ENCODE assay signal across 13 cellular contexts in genomic region chr7:137816696-137817320, GRCh38. TPM values are rescaled to one million over a fixed set of nuclear protein-coding genes. Genes with fewer than 3 reads are reported as not detected.
DNase-seq lines count a peak whose midpoint lies in the region; ATAC-seq, FAIRE-seq and TF ChIP-seq lines count a peak whose summit lies in the region.
"Had no signal": no experiment of that assay in that cellular context is flagged by ENCODE, and none has a peak within 500 bp of the region (broad histone marks: within the 10 kb centered on the region; RNA-seq: fewer than 3 reads in every experiment).

No MANE protein-coding gene starts in this region.

- H3K9ac ChIP-seq in HCT116 (ENCODE audit: low read length), result no peak overlapping the region

- TF ChIP-seq RAD21 in HCT116 (IDR thresholded peaks at IDR 0.05; ENCODE audit: low read depth), result peak; percentile 59

- CTCF ChIA-PET in HCT116 (lab: Charles Lee), result no interaction called here

- ATAC-seq in HCT116 (no peak), left lobe of liver (peak; percentile 82), HG03442 (IDR thresholded peaks at IDR 0.05; ENCODE audit: unreplicated experiment) (no peak)
- ATAC-seq: activated CD4-positive, CD25-positive, alpha-beta regulatory T cell treated with anti-CD3 and anti-CD28 coated beads, Interleukin-2, amount 50 U/mL, for 24 hours; gastroesophageal sphincter; mucosa of descending colon had no signal

- TF ChIP-seq POLR2A in HCT116 (IDR thresholded peaks at IDR 0.05; ENCODE audit: borderline replicate concordance, extremely low read depth, insufficient read depth, insufficient read length), result no peak

- RAD21 ChIA-PET in HCT116 (lab: Charles Lee; ENCODE audit: low non-redundant PET in 1 of 2, low total read pairs in 2 of 2, uncharacterized antibody in 2 of 2, unreplicated experiment in 2 of 2), result no interaction called here

- DNase-seq in D721Med (ENCODE audit: insufficient read length, low spot score) (no peak), HCT116 (ENCODE audit: low read depth, low spot score) (no peak), amniotic epithelial cell (ENCODE audit: low read depth) (peak; percentile 26), left lobe of liver (ENCODE audit: low spot score) (no peak), NCI-H446 (lab: John Stamatoyannopoulos, UW) (no peak), SW480 (ENCODE audit: low spot score) (no peak), T1000 (lab: John Stamatoyannopoulos, UW) (no peak)
- DNase-seq: activated naive CD8-positive, alpha-beta T cell treated with anti-CD3 and anti-CD28 coated beads, Interleukin-2, amount 10 ng/mL, durations not matched to agents 7 days and 5 days; mucosa of descending colon had no signal

- no peak for FAIRE-seq in D721Med (lab: Jason Lieb, UNC)
- FAIRE-seq: G401.6 had no signal

- no peaks in the 10 kb centered on the region for H3K9me3 ChIP-seq in HCT116 (ENCODE audit: control insufficient read depth in 1 of 2, insufficient read depth in 1 of 2, low read depth in 1 of 2, low read length in 2 of 2)
- H3K9me3 ChIP-seq: gastroesophageal sphincter, mucosa of descending colon had no signal

- no peaks in the 10 kb centered on the region for H3K9me2 ChIP-seq in HCT116 (ENCODE audit: insufficient read depth)

- no peak overlapping the region for H2AFZ ChIP-seq in HCT116 (ENCODE audit: low read depth, low read length, poor library complexity, severe bottlenecking)

- peak; percentile 53 for TF ChIP-seq CTCF in D721Med (IDR thresholded peaks at IDR 0.05; ENCODE audit: insufficient read depth, missing control alignments)
- TF ChIP-seq CTCF in HCT116 (IDR thresholded peaks at IDR 0.05 in 2 of 3, conservative IDR thresholded peaks at IDR 0.05 in 1 of 3; ENCODE audit: borderline replicate concordance in 1 of 3, insufficient read depth in 1 of 3, low read depth in 2 of 3, low read length in 2 of 3), result peak in 2 of 3 experiments; percentile 12 to 17; a peak in 2 of 6 replicates

- no peak overlapping the region for H3K4me3 ChIP-seq in HCT116 (replicated peaks in 1 of 2; ENCODE audit: low read depth in 1 of 2, low read length in 2 of 2)
- H3K4me3 ChIP-seq: gastroesophageal sphincter, mucosa of descending colon had no signal

- no peaks in the 10 kb centered on the region for H3K36me3 ChIP-seq in HCT116 (ENCODE audit: control insufficient read depth in 1 of 2, insufficient read depth in 2 of 2, low read length in 2 of 2)
- H3K36me3 ChIP-seq: gastroesophageal sphincter had no signal

- no TSS peak for BruUV-seq in HCT116 (replicated peaks; lab: Mats Ljungman, UMichigan)

- intact Hi-C loops in HCT116 (cut with micrococcal nuclease), result loop anchor here (1.0 to 2.0 kb wide), 2 partner anchors 82 to 192 kb away; no protein-coding TSS in a partner anchor

- H3K79me2 ChIP-seq in HCT116 (ENCODE audit: insufficient read depth, low read length), result no peaks in the 10 kb centered on the region

- no peaks in the 10 kb centered on the region for H3K4me1 ChIP-seq in HCT116 (ENCODE audit: control insufficient read depth in 1 of 2, insufficient read depth in 2 of 2, low read length in 2 of 2)

- POLR2A ChIA-PET in HCT116 (lab: Charles Lee), result no interaction called here

- no peak overlapping the region for H3K27ac ChIP-seq in HCT116 (ENCODE audit: low read depth, low read length)
- H3K27ac ChIP-seq: gastroesophageal sphincter had no signal

- H4K20me1 ChIP-seq in HCT116 (ENCODE audit: insufficient read depth), result no peaks in the 10 kb centered on the region

- H3K27me3 ChIP-seq in HCT116 (ENCODE audit: insufficient read depth, low read length), result peaks cover 3% of the 10 kb centered on the region; the same call in 1 of the 2 replicates
- H3K27me3 ChIP-seq: gastroesophageal sphincter had no signal

- H3K4me2 ChIP-seq in HCT116 (ENCODE audit: low read length), result no peak overlapping the region

TF ChIP-seq in HCT116, 20 proteins besides CTCF, POLR2A, EP300 and RAD21:
- no peak for TF ChIP-seq ZFX (IDR thresholded peaks at IDR 0.05)
- TF ChIP-seq, protein P1, sequence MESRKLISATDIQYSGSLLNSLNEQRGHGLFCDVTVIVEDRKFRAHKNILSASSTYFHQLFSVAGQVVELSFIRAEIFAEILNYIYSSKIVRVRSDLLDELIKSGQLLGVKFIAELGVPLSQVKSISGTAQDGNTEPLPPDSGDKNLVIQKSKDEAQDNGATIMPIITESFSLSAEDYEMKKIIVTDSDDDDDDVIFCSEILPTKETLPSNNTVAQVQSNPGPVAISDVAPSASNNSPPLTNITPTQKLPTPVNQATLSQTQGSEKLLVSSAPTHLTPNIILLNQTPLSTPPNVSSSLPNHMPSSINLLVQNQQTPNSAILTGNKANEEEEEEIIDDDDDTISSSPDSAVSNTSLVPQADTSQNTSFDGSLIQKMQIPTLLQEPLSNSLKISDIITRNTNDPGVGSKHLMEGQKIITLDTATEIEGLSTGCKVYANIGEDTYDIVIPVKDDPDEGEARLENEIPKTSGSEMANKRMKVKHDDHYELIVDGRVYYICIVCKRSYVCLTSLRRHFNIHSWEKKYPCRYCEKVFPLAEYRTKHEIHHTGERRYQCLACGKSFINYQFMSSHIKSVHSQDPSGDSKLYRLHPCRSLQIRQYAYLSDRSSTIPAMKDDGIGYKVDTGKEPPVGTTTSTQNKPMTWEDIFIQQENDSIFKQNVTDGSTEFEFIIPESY (IDR thresholded peaks at IDR 0.05; ENCODE audit: extremely low read depth, insufficient replicate concordance, low read length), result no peak
- no peak for TF ChIP-seq EZH2phosphoT487 (IDR thresholded peaks at IDR 0.05; ENCODE audit: borderline replicate concordance)
- no peak for TF ChIP-seq TCF7L2 (IDR thresholded peaks at IDR 0.05; ENCODE audit: borderline replicate concordance, extremely low read depth, insufficient read depth, insufficient read length)

RNA-seq across cellular contexts. Expression of gene DGKI, which starts 30.0 kb away (rescaled TPM):
- 0.15 TPM for total RNA-seq in HCT116 (2021; ENCODE audit: unreplicated experiment)
- polyA plus RNA-seq in HCT116 (2012), result not detected in 2 replicates
- total RNA-seq in left lobe of liver, result 0.35 TPM
- total RNA-seq: activated naive CD8-positive, alpha-beta T cell treated with anti-CD3 and anti-CD28 coated beads, Interleukin-2, amount 10 ng/mL, durations not matched to agents 7 days and 5 days had no signal
